20 cellular contexts compared by ENCODE assay signal in the genomic region with DNA sequence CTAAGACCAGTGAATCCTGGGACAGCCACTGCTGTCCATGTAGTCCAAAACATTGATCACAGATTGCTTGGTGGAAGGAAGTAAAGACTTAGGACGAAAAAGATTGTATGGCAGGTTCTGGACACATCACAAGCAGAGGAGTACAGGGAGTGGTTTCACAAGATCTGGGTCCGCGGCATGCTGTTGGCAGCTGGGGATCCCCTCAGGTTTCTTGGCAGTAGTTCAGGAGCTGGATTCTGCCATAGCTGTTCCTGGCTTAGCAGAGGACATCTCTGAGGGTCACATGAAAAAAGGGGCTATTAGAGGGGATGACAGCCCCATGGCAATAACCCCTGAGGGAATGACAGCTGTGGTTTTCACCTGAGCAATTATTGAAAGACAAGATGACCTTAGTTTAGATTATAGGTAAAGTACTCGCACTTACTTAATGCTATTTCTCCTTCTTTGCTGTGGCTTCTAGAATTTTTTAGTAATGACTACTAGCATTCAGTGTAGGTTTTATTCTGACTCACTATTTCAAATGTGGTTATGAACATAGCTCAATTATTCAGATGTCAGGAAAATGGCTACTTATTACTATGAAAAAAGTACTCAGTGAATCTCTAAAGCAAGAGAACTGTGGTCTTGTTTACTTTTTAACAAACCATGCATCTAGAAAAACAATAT. TPM values are rescaled to one million over a fixed set of nuclear protein-coding genes. Genes with fewer than 3 reads are reported as not detected.
A peak's percentile ranks its signal among the peaks of the same experiment; 100 is the strongest.
DNase-seq lines count a peak whose midpoint lies in the region; ATAC-seq and TF ChIP-seq lines count a peak whose summit lies in the region.
"Had no signal": no experiment of that assay in that cellular context is flagged by ENCODE, and none has a peak within 500 bp of the region (broad histone marks: within the 10 kb centered on the region; RNA-seq: fewer than 3 reads in every experiment).

No MANE protein-coding gene starts in this region.

- no peaks in the 10 kb centered on the region for H3K9me2 ChIP-seq in PC-3 (replicated peaks; ENCODE audit: low read length)

- POLR2A ChIA-PET in PC-3 (lab: Charles Lee; ENCODE audit: unreplicated experiment) = no interaction called here

- no peak overlapping the region for H3K4me3 ChIP-seq in PC-3 (ENCODE audit: low read length)
- no peak overlapping the region for H3K4me3 ChIP-seq in suprapubic skin
- H3K4me3 ChIP-seq: BLaER1, GM12878, GM23338, SJSA1 had no signal

- intact Hi-C loops in PC-3 (cut with micrococcal nuclease) = no loop called here

- no TSS peak for BruUV-seq in PC-3 (replicated peaks; lab: Mats Ljungman, UMichigan)

- CTCF ChIA-PET in PC-3 (lab: Charles Lee) = no interaction called here

- H3K27me3 ChIP-seq in PC-3 (ENCODE audit: low read length) (no peaks in the 10 kb centered on the region), foreskin keratinocyte (no peaks in the 10 kb centered on the region), suprapubic skin (no peaks in the 10 kb centered on the region)
- H3K27me3 ChIP-seq: BLaER1, SJSA1 had no signal

- H3K79me2 ChIP-seq in PC-3 (ENCODE audit: low read length) = no peaks in the 10 kb centered on the region

- WGBS in suprapubic skin = 46% methylated on average over 4 of the region's 4 CpGs

- 0 out of 2 replicates have a peak overlapping the region, but pooled peaks have one; percentile 28 for H2AFZ ChIP-seq in PC-3 (ENCODE audit: low read length)
- H2AFZ ChIP-seq: GM23338 had no signal

- TF ChIP-seq POLR2A in suprapubic skin (IDR thresholded peaks at IDR 0.05) = no peak

- no peak overlapping the region for H3K9ac ChIP-seq in PC-3 (ENCODE audit: low read length)
- H3K9ac ChIP-seq: BLaER1 had no signal

- TF ChIP-seq CTCF in PC-3 (conservative IDR thresholded peaks at IDR 0.05; ENCODE audit: low read depth, low read length) (no peak), foreskin keratinocyte (conservative IDR thresholded peaks at IDR 0.05) (no peak), suprapubic skin (IDR thresholded peaks at IDR 0.05) (no peak)

- H3K9me3 ChIP-seq in PC-3 (ENCODE audit: low read length) = no peaks in the 10 kb centered on the region
- H3K9me3 ChIP-seq in suprapubic skin = no peaks in the 10 kb centered on the region
- H3K9me3 ChIP-seq: BLaER1, SJSA1 had no signal

- peak overlapping the region; percentile 30 for H3K4me2 ChIP-seq in PC-3 (ENCODE audit: low read length)
- H3K4me2 ChIP-seq: BLaER1, GM23338 had no signal

- no peak for TF ChIP-seq EP300 in suprapubic skin (IDR thresholded peaks at IDR 0.05)

- ATAC-seq in PC-3 (no peak), foreskin keratinocyte (peak; percentile 95), GM21786 (IDR thresholded peaks at IDR 0.05; ENCODE audit: unreplicated experiment) (no peak)
- ATAC-seq: GM12878, GM23338 had no signal

- H3K36me3 ChIP-seq in PC-3 (ENCODE audit: low read depth, low read length) = no peaks in the 10 kb centered on the region
- no peaks in the 10 kb centered on the region for H3K36me3 ChIP-seq in suprapubic skin
- H3K36me3 ChIP-seq: BLaER1, SJSA1 had no signal

- H4K20me1 ChIP-seq in PC-3 (ENCODE audit: low read length) = no peaks in the 10 kb centered on the region
- H4K20me1 ChIP-seq: BLaER1 had no signal

- H3K27ac ChIP-seq in PC-3 (ENCODE audit: low read length) (peak overlapping the region; percentile 26), foreskin keratinocyte (no peak overlapping the region), suprapubic skin (no peak overlapping the region)
- H3K27ac ChIP-seq: BLaER1, SJSA1 had no signal

- H3F3A ChIP-seq in PC-3 (ENCODE audit: low read length, unreplicated experiment) = no peaks in the 10 kb centered on the region

- DNase-seq in H4 (ENCODE audit: low spot score) (peak; percentile 6), PC-3 (peak; percentile 48), astrocyte of the hippocampus (ENCODE audit: low read depth, low spot score) (peak; percentile 27), foreskin keratinocyte (peak; percentile 53 to 76), HuH-7 (ENCODE audit: low spot score) (no peak), suprapubic skin (ENCODE audit: low spot score in 2 of 2) (no peak), germinal center (ENCODE audit: low spot score) (no peak)
- DNase-seq: CD8-positive, alpha-beta memory T cell; DMS79 treated with DMSO at 0.1 percent for 48 hours; KBM-7; NCI-H1092; NCI-H146; NCI-H2081; NCI-H510A treated with DMSO at 0.1 percent for 48 hours; RPMI8226 had no signal

- H3K4me1 ChIP-seq in PC-3 (ENCODE audit: insufficient read depth, low read length) (no peaks in the 10 kb centered on the region), foreskin keratinocyte (peaks cover 10% of the 10 kb centered on the region), suprapubic skin (no peaks in the 10 kb centered on the region)
- H3K4me1 ChIP-seq: BLaER1, SJSA1 had no signal

RNA-seq across cellular contexts. Expression of a gene that starts 8.2 kb away (rescaled TPM):
- not detected in 2 replicates for total RNA-seq in H4 (2014; rRNA removed; shearing (Covaris generic))
- total RNA-seq in PC-3 (2014; rRNA removed) (not detected in 2 replicates), foreskin keratinocyte (not detected in 2 replicates), suprapubic skin (not detected)
- polyA plus RNA-seq in foreskin keratinocyte = not detected in 2 replicates
- total RNA-seq: CD8-positive, alpha-beta memory T cell; GM12878; GM23338; SJSA1 had no signal
- polyA plus RNA-seq: CD8-positive, alpha-beta memory T cell; GM12878; GM23338 had no signal

RNA-seq across cellular contexts. Expression of a gene that starts 9.2 kb away (rescaled TPM):
- total RNA-seq in H4 (2014; rRNA removed; shearing (Covaris generic)) = not detected in 2 replicates
- total RNA-seq in PC-3 (2014; rRNA removed) = not detected in 2 replicates
- not detected in 2 replicates for total RNA-seq in foreskin keratinocyte
- not detected in 2 replicates for polyA plus RNA-seq in foreskin keratinocyte
- total RNA-seq in suprapubic skin = 10 to 100 TPM in 1 of 4 donors, 1 to 10 TPM in 2, not detected in 1; 3.4 to 15.0 (median 3.9) TPM
- total RNA-seq: CD8-positive, alpha-beta memory T cell; GM12878; GM23338; SJSA1 had no signal
- polyA plus RNA-seq: CD8-positive, alpha-beta memory T cell; GM12878; GM23338 had no signal

RNA-seq across cellular contexts. Expression of a gene that starts 19.1 kb away (rescaled TPM):
- not detected in 2 replicates for total RNA-seq in H4 (2014; rRNA removed; shearing (Covaris generic))
- total RNA-seq in PC-3 (2014; rRNA removed) (not detected in 2 replicates), foreskin keratinocyte (not detected in 2 replicates), suprapubic skin (not detected)
- polyA plus RNA-seq in foreskin keratinocyte = not detected in 2 replicates
- total RNA-seq: CD8-positive, alpha-beta memory T cell; GM12878; GM23338; SJSA1 had no signal
- polyA plus RNA-seq: CD8-positive, alpha-beta memory T cell; GM12878; GM23338 had no signal

RNA-seq across cellular contexts. Expression of a gene that starts 40.0 kb away (rescaled TPM):
- not detected in 2 replicates for total RNA-seq in H4 (2014; rRNA removed; shearing (Covaris generic))
- not detected in 2 replicates for total RNA-seq in PC-3 (2014; rRNA removed)
- total RNA-seq in foreskin keratinocyte = not detected in 2 replicates
- not detected in 2 replicates for polyA plus RNA-seq in foreskin keratinocyte
- total RNA-seq in suprapubic skin = not detected
- total RNA-seq: CD8-positive, alpha-beta memory T cell; GM12878; GM23338; SJSA1 had no signal
- polyA plus RNA-seq: CD8-positive, alpha-beta memory T cell; GM12878; GM23338 had no signal

RNA-seq across cellular contexts. Expression of a gene that starts 42.7 kb away (rescaled TPM):
- total RNA-seq in H4 (2014; rRNA removed; shearing (Covaris generic)) = not detected in 2 replicates
- total RNA-seq in PC-3 (2014; rRNA removed) (not detected in 2 replicates), foreskin keratinocyte (not detected in 2 replicates), suprapubic skin (10 to 100 TPM in 1 of 4 donors, not detected in 3; 10.7 TPM)
- polyA plus RNA-seq in foreskin keratinocyte = not detected in 2 replicates
- total RNA-seq: CD8-positive, alpha-beta memory T cell; GM12878; GM23338; SJSA1 had no signal
- polyA plus RNA-seq: CD8-positive, alpha-beta memory T cell; GM12878; GM23338 had no signal

Comparison
In these comparisons a context has a peak if more than half of its experiments do, and no peak if none do; other contexts are left out.
1. DNase-seq: peak in H4 (single experiment), PC-3 (single experiment), astrocyte of the hippocampus (single experiment) and foreskin keratinocyte (2 of 2); none in HuH-7 (single experiment), suprapubic skin (0 of 2) and germinal center (single experiment).